ENCODE assay signal across 1 cellular context in the genomic region with DNA sequence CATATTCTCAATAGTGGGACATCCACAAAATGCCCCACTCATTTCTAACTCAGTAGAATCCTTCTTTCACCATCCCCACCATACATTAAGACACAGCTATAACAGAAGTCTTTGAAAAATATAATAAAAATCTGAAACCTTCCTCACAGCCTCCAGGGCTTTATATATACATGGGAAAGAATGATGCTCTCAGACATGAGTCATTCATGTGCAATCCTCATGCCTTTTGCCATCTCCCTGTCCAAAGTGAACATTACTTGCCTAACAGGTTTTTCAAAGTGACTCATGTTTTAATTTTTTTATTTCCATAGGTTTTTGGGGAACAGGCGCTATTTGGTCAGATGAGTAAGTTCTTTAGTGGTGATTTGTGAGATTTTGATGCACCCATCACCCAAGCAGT.
TF ChIP-seq lines count a peak whose summit lies in the region.

No MANE protein-coding gene starts in this region.

TF ChIP-seq in WTC11, 78 proteins besides CTCF, POLR2A, EP300 and RAD21 (continued from another document):
- TF ChIP-seq, protein P1, sequence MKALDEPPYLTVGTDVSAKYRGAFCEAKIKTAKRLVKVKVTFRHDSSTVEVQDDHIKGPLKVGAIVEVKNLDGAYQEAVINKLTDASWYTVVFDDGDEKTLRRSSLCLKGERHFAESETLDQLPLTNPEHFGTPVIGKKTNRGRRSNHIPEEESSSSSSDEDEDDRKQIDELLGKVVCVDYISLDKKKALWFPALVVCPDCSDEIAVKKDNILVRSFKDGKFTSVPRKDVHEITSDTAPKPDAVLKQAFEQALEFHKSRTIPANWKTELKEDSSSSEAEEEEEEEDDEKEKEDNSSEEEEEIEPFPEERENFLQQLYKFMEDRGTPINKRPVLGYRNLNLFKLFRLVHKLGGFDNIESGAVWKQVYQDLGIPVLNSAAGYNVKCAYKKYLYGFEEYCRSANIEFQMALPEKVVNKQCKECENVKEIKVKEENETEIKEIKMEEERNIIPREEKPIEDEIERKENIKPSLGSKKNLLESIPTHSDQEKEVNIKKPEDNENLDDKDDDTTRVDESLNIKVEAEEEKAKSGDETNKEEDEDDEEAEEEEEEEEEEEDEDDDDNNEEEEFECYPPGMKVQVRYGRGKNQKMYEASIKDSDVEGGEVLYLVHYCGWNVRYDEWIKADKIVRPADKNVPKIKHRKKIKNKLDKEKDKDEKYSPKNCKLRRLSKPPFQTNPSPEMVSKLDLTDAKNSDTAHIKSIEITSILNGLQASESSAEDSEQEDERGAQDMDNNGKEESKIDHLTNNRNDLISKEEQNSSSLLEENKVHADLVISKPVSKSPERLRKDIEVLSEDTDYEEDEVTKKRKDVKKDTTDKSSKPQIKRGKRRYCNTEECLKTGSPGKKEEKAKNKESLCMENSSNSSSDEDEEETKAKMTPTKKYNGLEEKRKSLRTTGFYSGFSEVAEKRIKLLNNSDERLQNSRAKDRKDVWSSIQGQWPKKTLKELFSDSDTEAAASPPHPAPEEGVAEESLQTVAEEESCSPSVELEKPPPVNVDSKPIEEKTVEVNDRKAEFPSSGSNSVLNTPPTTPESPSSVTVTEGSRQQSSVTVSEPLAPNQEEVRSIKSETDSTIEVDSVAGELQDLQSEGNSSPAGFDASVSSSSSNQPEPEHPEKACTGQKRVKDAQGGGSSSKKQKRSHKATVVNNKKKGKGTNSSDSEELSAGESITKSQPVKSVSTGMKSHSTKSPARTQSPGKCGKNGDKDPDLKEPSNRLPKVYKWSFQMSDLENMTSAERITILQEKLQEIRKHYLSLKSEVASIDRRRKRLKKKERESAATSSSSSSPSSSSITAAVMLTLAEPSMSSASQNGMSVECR (CRISPR knock-in tag; IDR thresholded peaks at IDR 0.05; ENCODE audit: borderline replicate concordance): no peak
- TF ChIP-seq ZNF396 (CRISPR knock-in tag; IDR thresholded peaks at IDR 0.05; ENCODE audit: borderline replicate concordance) (no peak), SMAD4 (CRISPR knock-in tag; IDR thresholded peaks at IDR 0.05) (no peak), HMGA2 (CRISPR knock-in tag; IDR thresholded peaks at IDR 0.05) (no peak)
- TF ChIP-seq, protein P2, sequence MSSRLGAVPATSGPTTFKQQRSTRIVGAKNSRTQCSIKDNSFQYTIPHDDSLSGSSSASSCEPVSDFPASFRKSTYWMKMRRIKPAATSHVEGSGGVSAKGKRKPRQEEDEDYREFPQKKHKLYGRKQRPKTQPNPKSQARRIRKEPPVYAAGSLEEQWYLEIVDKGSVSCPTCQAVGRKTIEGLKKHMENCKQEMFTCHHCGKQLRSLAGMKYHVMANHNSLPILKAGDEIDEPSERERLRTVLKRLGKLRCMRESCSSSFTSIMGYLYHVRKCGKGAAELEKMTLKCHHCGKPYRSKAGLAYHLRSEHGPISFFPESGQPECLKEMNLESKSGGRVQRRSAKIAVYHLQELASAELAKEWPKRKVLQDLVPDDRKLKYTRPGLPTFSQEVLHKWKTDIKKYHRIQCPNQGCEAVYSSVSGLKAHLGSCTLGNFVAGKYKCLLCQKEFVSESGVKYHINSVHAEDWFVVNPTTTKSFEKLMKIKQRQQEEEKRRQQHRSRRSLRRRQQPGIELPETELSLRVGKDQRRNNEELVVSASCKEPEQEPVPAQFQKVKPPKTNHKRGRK (CRISPR knock-in tag; IDR thresholded peaks at IDR 0.05; ENCODE audit: borderline replicate concordance): no peak
TF ChIP-seq in WTC11: peak in this region for 0.
